In the genomic region with DNA sequence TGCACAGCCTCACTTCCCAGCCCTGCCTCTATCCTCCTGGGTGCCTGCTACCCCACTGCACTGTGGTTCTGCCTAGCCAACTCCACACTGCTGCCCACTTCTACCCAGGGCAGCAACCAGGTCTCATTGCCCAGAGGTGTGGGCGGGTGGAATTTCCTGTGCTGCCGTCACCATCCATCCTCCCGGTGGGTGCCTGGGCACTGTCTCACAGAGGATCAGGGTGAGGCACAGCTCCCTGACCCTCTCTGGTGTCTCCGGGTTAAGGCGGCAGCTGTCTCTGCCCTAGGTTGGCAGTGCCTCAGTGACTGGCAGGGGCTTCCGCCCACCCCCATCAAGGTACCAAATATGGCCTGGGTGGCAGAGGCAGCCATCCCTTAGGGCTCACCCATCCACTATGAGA, we compare ENCODE assay signal across 1 cellular context.
TF ChIP-seq lines count a peak whose summit lies in the region.

No MANE protein-coding gene starts in this region.

TF ChIP-seq in H1, 55 proteins besides CTCF, POLR2A, EP300 and RAD21:
- TF ChIP-seq E2F6 (IDR thresholded peaks at IDR 0.05) (no peak), POLR2AphosphoS5 (IDR thresholded peaks at IDR 0.05; ENCODE audit: low read depth, low read length) (no peak), SRF (IDR thresholded peaks at IDR 0.05; ENCODE audit: low read depth, low read length) (no peak), KDM5A (IDR thresholded peaks at IDR 0.05; ENCODE audit: low read length) (no peak), BCL11A (IDR thresholded peaks at IDR 0.05; ENCODE audit: low read depth in 2 of 2, low read length in 2 of 2) (no peak), SAP30 (IDR thresholded peaks at IDR 0.05; ENCODE audit: insufficient read depth, insufficient replicate concordance, low read length) (no peak), CBX8 (IDR thresholded peaks at IDR 0.05; ENCODE audit: borderline replicate concordance, low read depth, low read length) (no peak), EZH2 (IDR thresholded peaks at IDR 0.05; ENCODE audit: low read depth, low read length, severe bottlenecking) (no peak)
- TF ChIP-seq, protein P1, sequence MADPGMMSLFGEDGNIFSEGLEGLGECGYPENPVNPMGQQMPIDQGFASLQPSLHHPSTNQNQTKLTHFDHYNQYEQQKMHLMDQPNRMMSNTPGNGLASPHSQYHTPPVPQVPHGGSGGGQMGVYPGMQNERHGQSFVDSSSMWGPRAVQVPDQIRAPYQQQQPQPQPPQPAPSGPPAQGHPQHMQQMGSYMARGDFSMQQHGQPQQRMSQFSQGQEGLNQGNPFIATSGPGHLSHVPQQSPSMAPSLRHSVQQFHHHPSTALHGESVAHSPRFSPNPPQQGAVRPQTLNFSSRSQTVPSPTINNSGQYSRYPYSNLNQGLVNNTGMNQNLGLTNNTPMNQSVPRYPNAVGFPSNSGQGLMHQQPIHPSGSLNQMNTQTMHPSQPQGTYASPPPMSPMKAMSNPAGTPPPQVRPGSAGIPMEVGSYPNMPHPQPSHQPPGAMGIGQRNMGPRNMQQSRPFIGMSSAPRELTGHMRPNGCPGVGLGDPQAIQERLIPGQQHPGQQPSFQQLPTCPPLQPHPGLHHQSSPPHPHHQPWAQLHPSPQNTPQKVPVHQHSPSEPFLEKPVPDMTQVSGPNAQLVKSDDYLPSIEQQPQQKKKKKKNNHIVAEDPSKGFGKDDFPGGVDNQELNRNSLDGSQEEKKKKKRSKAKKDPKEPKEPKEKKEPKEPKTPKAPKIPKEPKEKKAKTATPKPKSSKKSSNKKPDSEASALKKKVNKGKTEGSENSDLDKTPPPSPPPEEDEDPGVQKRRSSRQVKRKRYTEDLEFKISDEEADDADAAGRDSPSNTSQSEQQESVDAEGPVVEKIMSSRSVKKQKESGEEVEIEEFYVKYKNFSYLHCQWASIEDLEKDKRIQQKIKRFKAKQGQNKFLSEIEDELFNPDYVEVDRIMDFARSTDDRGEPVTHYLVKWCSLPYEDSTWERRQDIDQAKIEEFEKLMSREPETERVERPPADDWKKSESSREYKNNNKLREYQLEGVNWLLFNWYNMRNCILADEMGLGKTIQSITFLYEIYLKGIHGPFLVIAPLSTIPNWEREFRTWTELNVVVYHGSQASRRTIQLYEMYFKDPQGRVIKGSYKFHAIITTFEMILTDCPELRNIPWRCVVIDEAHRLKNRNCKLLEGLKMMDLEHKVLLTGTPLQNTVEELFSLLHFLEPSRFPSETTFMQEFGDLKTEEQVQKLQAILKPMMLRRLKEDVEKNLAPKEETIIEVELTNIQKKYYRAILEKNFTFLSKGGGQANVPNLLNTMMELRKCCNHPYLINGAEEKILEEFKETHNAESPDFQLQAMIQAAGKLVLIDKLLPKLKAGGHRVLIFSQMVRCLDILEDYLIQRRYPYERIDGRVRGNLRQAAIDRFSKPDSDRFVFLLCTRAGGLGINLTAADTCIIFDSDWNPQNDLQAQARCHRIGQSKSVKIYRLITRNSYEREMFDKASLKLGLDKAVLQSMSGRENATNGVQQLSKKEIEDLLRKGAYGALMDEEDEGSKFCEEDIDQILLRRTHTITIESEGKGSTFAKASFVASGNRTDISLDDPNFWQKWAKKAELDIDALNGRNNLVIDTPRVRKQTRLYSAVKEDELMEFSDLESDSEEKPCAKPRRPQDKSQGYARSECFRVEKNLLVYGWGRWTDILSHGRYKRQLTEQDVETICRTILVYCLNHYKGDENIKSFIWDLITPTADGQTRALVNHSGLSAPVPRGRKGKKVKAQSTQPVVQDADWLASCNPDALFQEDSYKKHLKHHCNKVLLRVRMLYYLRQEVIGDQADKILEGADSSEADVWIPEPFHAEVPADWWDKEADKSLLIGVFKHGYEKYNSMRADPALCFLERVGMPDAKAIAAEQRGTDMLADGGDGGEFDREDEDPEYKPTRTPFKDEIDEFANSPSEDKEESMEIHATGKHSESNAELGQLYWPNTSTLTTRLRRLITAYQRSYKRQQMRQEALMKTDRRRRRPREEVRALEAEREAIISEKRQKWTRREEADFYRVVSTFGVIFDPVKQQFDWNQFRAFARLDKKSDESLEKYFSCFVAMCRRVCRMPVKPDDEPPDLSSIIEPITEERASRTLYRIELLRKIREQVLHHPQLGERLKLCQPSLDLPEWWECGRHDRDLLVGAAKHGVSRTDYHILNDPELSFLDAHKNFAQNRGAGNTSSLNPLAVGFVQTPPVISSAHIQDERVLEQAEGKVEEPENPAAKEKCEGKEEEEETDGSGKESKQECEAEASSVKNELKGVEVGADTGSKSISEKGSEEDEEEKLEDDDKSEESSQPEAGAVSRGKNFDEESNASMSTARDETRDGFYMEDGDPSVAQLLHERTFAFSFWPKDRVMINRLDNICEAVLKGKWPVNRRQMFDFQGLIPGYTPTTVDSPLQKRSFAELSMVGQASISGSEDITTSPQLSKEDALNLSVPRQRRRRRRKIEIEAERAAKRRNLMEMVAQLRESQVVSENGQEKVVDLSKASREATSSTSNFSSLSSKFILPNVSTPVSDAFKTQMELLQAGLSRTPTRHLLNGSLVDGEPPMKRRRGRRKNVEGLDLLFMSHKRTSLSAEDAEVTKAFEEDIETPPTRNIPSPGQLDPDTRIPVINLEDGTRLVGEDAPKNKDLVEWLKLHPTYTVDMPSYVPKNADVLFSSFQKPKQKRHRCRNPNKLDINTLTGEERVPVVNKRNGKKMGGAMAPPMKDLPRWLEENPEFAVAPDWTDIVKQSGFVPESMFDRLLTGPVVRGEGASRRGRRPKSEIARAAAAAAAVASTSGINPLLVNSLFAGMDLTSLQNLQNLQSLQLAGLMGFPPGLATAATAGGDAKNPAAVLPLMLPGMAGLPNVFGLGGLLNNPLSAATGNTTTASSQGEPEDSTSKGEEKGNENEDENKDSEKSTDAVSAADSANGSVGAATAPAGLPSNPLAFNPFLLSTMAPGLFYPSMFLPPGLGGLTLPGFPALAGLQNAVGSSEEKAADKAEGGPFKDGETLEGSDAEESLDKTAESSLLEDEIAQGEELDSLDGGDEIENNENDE (IDR thresholded peaks at IDR 0.05; ENCODE audit: insufficient replicate concordance, low read length): no peak
